In genomic region chr16:29871822-29872546, GRCh38 we compare ENCODE assay signal across 27 cellular contexts. TPM values are rescaled to one million over a fixed set of nuclear protein-coding genes. Genes with fewer than 3 reads are reported as not detected.
"Had no signal": no experiment of that assay in that cellular context is flagged by ENCODE, and none has a peak within 500 bp of the region (broad histone marks: within the 10 kb centered on the region; RNA-seq: fewer than 3 reads in every experiment).

No MANE protein-coding gene starts in this region.

- H3K36me3 ChIP-seq: colonic mucosa, esophagus squamous epithelium, gastrocnemius medialis, heart right ventricle, left lung, lower lobe of right lung had no signal

- ATAC-seq: effector memory CD8-positive, alpha-beta T cell; esophagus mucosa; gastrocnemius medialis; left cardiac atrium; left lung; left ventricle myocardium superior; lower lobe of right lung; mucosa of descending colon had no signal

- FAIRE-seq: endometrium, islet of Langerhans, keratinocyte had no signal

- H3K4me3 ChIP-seq: colonic mucosa, esophagus squamous epithelium, gastrocnemius medialis, heart right ventricle, left lung, lower lobe of right lung, mucosa of descending colon had no signal

- H3K4me1 ChIP-seq: colonic mucosa, gastrocnemius medialis had no signal

- H3K27ac ChIP-seq: colonic mucosa, epithelial cell of prostate, esophagus squamous epithelium, gastrocnemius medialis, heart right ventricle, left lung, lower lobe of right lung had no signal

- DNase-seq: colonic mucosa; cortex of kidney; effector CD8-positive, alpha-beta T cell; effector memory CD8-positive, alpha-beta T cell; endodermal cell; erythroblast; esophagus squamous epithelium; foreskin fibroblast; foreskin melanocyte; gastrocnemius medialis; glutamatergic neuron; head of caudate nucleus; heart right ventricle; hippocampal formation; left cardiac atrium; left lung; left ventricle myocardium superior; lower lobe of right lung; mesenchymal stem cell; mucosa of descending colon; naive B cell had no signal

- H3K9me3 ChIP-seq: colonic mucosa, esophagus squamous epithelium, gastrocnemius medialis, heart right ventricle, left lung, lower lobe of right lung, mucosa of descending colon had no signal

RNA-seq across cellular contexts. Expression of gene ASPHD1, which starts 28.3 kb away (rescaled TPM):
- total RNA-seq: gastrocnemius medialis, lower leg skin had no signal
